8 cellular contexts compared by ENCODE assay signal in genomic region chr1:89822109-89822962, GRCh38. TPM values are rescaled to one million over a fixed set of nuclear protein-coding genes. Genes with fewer than 3 reads are reported as not detected.
DNase-seq lines count a peak whose midpoint lies in the region; ATAC-seq and TF ChIP-seq lines count a peak whose summit lies in the region.

No MANE protein-coding gene starts in this region.

- no peaks in the 10 kb centered on the region for H3K9me3 Mint-ChIP-seq in endothelial cell (ENCODE audit: unreplicated experiment)
- H3K9me3 Mint-ChIP-seq in osteocyte (ENCODE audit: unreplicated experiment) = no peaks in the 10 kb centered on the region

- H3K36me3 ChIP-seq in PC-3 (ENCODE audit: low read depth, low read length) = no peaks in the 10 kb centered on the region

- peak overlapping the region; percentile 81 for H3K4me2 ChIP-seq in PC-3 (ENCODE audit: low read length)

- peak overlapping the region; percentile 5 for H3K27ac Mint-ChIP-seq in endothelial cell (ENCODE audit: unreplicated experiment)
- H3K27ac Mint-ChIP-seq in osteocyte (ENCODE audit: unreplicated experiment) = peak overlapping the region; percentile 8

- BruUV-seq in PC-3 (replicated peaks; lab: Mats Ljungman, UMichigan) = TSS peak; percentile 42

- peak overlapping the region; percentile 94 for H2AFZ ChIP-seq in PC-3 (ENCODE audit: low read length)

- peaks cover 25% of the 10 kb centered on the region for H3K4me1 ChIP-seq in PC-3 (ENCODE audit: insufficient read depth, low read length)

- no peaks in the 10 kb centered on the region for H3K9me2 ChIP-seq in PC-3 (replicated peaks; ENCODE audit: low read length)

- H3K4me3 ChIP-seq in PC-3 (ENCODE audit: low read length) = peak overlapping the region; percentile 95

- H3K27me3 Mint-ChIP-seq in endothelial cell (ENCODE audit: unreplicated experiment) (peaks cover 10% of the 10 kb centered on the region), osteocyte (ENCODE audit: unreplicated experiment) (peaks cover 2% of the 10 kb centered on the region)

- H4K20me1 ChIP-seq in PC-3 (ENCODE audit: low read length) = no peaks in the 10 kb centered on the region

- peak overlapping the region; percentile 74 for H3K9ac ChIP-seq in PC-3 (ENCODE audit: low read length)

- H3K9me3 ChIP-seq in PC-3 (ENCODE audit: low read length) = no peaks in the 10 kb centered on the region

- CTCF ChIA-PET in PC-3 (lab: Charles Lee) = no interaction called here

- peaks cover 4% of the 10 kb centered on the region for H3K36me3 Mint-ChIP-seq in endothelial cell (ENCODE audit: low read depth, unreplicated experiment)
- peaks cover 6% of the 10 kb centered on the region for H3K36me3 Mint-ChIP-seq in osteocyte (ENCODE audit: unreplicated experiment)

- POLR2A ChIA-PET in PC-3 (lab: Charles Lee; ENCODE audit: unreplicated experiment) = interaction anchor here (0.5 to 0.6 kb wide), 2 partner anchors 12 to 20 kb away, joined by 3 to 6 read pairs; no protein-coding TSS in a partner anchor

- peak; percentile 25 for DNase-seq in NCI-H82 (lab: John Stamatoyannopoulos, UW)
- no peak for DNase-seq in NCI-H82 treated with DMSO at 0.1 percent for 48 hours (lab: John Stamatoyannopoulos, UW; ENCODE audit: unreplicated experiment)
- DNase-seq in PC-3 = no peak
- DNase-seq in endothelial cell (ENCODE audit: low spot score) = no peak
- no peak for DNase-seq in osteocyte (ENCODE audit: extremely low spot score, unreplicated experiment)
- no peak for DNase-seq in COR-L47 (lab: John Stamatoyannopoulos, UW)
- no peak for DNase-seq in NCI-H526 treated with DMSO at 0.1 percent for 48 hours (lab: John Stamatoyannopoulos, UW)
- no peak for DNase-seq in COLO829 (ENCODE audit: low spot score)

- TF ChIP-seq CTCF in PC-3 (conservative IDR thresholded peaks at IDR 0.05; ENCODE audit: low read depth, low read length) (no peak), endothelial cell (IDR thresholded peaks at IDR 0.05; ENCODE audit: unreplicated experiment) (no peak), osteocyte (IDR thresholded peaks at IDR 0.05) (no peak)

- no peaks in the 10 kb centered on the region for H3F3A ChIP-seq in PC-3 (ENCODE audit: low read length, unreplicated experiment)

- H3K4me3 Mint-ChIP-seq in endothelial cell (ENCODE audit: unreplicated experiment) = peak overlapping the region; percentile 87
- H3K4me3 Mint-ChIP-seq in osteocyte (ENCODE audit: unreplicated experiment) = peak overlapping the region; percentile 74

- no peaks in the 10 kb centered on the region for H3K27me3 ChIP-seq in PC-3 (ENCODE audit: low read length)

- H3K4me1 Mint-ChIP-seq in endothelial cell (ENCODE audit: unreplicated experiment) (peaks cover 18% of the 10 kb centered on the region), osteocyte (ENCODE audit: unreplicated experiment) (peaks cover 23% of the 10 kb centered on the region)

- ATAC-seq in PC-3 = no peak

- intact Hi-C loops in PC-3 (cut with micrococcal nuclease) = no loop called here

- H3K79me2 ChIP-seq in PC-3 (ENCODE audit: low read length) = peaks cover 33% of the 10 kb centered on the region

- H3K27ac ChIP-seq in PC-3 (ENCODE audit: low read length) = no peak overlapping the region

RNA-seq across cellular contexts. Expression of gene LRRC8D, which starts 1.5 kb away (rescaled TPM):
- total RNA-seq in PC-3 (2014; rRNA removed) (19.6 and 21.8 TPM in 2 replicates), endothelial cell (ENCODE audit: unreplicated experiment) (33.9 TPM), osteocyte (20.4 and 21.2 TPM in 2 replicates)
